ENCODE assay signal across 1 cellular context in genomic region chr22:24975813-24976341, GRCh38.
A peak's percentile ranks its signal among the peaks of the same experiment; 100 is the strongest.
TF ChIP-seq lines count a peak whose summit lies in the region.

No MANE protein-coding gene starts in this region.

TF ChIP-seq in SK-N-SH, 30 proteins besides CTCF, POLR2A, EP300 and RAD21 (continued from another document):
- peak; percentile 52; the same call in 1 of the 2 replicates for TF ChIP-seq NFIC (IDR thresholded peaks at IDR 0.05; ENCODE audit: borderline replicate concordance)
- TF ChIP-seq RXRA (IDR thresholded peaks at IDR 0.05; ENCODE audit: borderline replicate concordance, low read depth), result peak; percentile 41; the same call in 1 of the 2 replicates
- peak; percentile 52; the same call in 1 of the 2 replicates for TF ChIP-seq FOSL2 (IDR thresholded peaks at IDR 0.05; ENCODE audit: borderline replicate concordance, low read depth)
- no peak for TF ChIP-seq SMC3 (IDR thresholded peaks at IDR 0.05; ENCODE audit: low read depth, low read length)
